ENCODE assay signal across 10 cellular contexts in the genomic region with DNA sequence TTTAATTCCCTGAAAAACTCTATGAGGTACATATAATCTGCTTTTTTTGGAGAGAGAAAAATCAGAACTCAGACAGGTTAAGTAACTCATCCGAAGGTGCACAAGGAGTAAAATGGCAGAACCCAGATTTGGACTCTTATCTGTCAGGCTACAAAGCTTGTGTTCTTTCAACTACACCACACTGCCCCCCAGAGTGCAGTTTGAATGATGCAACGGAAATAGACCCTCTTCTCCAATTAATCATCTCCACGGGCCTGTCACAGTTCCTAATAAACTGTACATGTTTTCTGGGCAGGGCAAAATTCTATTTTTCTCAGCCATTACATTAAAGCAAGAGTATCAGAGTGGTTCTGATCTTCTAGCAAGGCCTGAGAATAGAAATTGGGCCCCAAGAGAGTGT. TPM values are rescaled to one million over a fixed set of nuclear protein-coding genes. Genes with fewer than 3 reads are reported as not detected.
DNase-seq lines count a peak whose midpoint lies in the region; ATAC-seq and TF ChIP-seq lines count a peak whose summit lies in the region.
"Had no signal": no experiment of that assay in that cellular context is flagged by ENCODE, and none has a peak within 500 bp of the region (broad histone marks: within the 10 kb centered on the region; RNA-seq: fewer than 3 reads in every experiment).

No MANE protein-coding gene starts in this region.

- peak; percentile 21 for DNase-seq in activated CD4-positive, alpha-beta T cell treated with anti-CD3 and anti-CD28 coated beads for 36 hours
- DNase-seq in activated CD4-positive, alpha-beta T cell treated with anti-CD3 and anti-CD28 coated beads, Interleukin-2, amount 50 U/mL, for 4 hours, result no peak
- DNase-seq in NCI-H1694 treated with DMSO at 0.1 percent for 48 hours (lab: John Stamatoyannopoulos, UW) (peak; percentile 65), neural crest cell (ENCODE audit: low read depth, low spot score) (peak; percentile 54), AG08395 (ENCODE audit: low spot score) (no peak), SW 1271 (lab: John Stamatoyannopoulos, UW) (no peak)
- DNase-seq in activated CD8-positive, alpha-beta T cell treated with anti-CD3 and anti-CD28 coated beads, Interleukin-2, amount 10 ng/mL, durations not matched to agents 7 days and 5 days, result peak; percentile 20
- DNase-seq: activated B cell treated with CpG ODN at 0.5 μM for 24 hours had no signal

- no peak overlapping the region for H3K4me3 Mint-ChIP-seq in activated CD4-positive, alpha-beta T cell treated with anti-CD3 and anti-CD28 coated beads for 36 hours
- no peak overlapping the region for H3K4me3 Mint-ChIP-seq in activated CD8-positive, alpha-beta T cell treated with anti-CD3 and anti-CD28 coated beads, Interleukin-2, amount 10 ng/mL, durations not matched to agents 7 days and 5 days
- H3K4me3 Mint-ChIP-seq in neural crest cell, result no peak overlapping the region
- H3K4me3 Mint-ChIP-seq: activated B cell treated with CpG ODN at 0.5 μM for 24 hours had no signal

- POLR2A ChIA-PET in activated CD4-positive, alpha-beta T cell treated with anti-CD3 and anti-CD28 coated beads for 36 hours (lab: Charles Lee), result no interaction called here
- POLR2A ChIA-PET in activated CD8-positive, alpha-beta T cell treated with anti-CD3 and anti-CD28 coated beads, Interleukin-2, amount 10 ng/mL, durations not matched to agents 7 days and 5 days (lab: Charles Lee), result no interaction called here

- peaks cover 8% of the 10 kb centered on the region for H3K27me3 Mint-ChIP-seq in activated CD4-positive, alpha-beta T cell treated with anti-CD3 and anti-CD28 coated beads for 36 hours
- no peaks in the 10 kb centered on the region for H3K27me3 Mint-ChIP-seq in activated CD8-positive, alpha-beta T cell treated with anti-CD3 and anti-CD28 coated beads, Interleukin-2, amount 10 ng/mL, durations not matched to agents 7 days and 5 days (ENCODE audit: low read depth)
- H3K27me3 Mint-ChIP-seq in neural crest cell (ENCODE audit: low read depth), result no peaks in the 10 kb centered on the region

- no peaks in the 10 kb centered on the region for H3K9me3 Mint-ChIP-seq in activated CD4-positive, alpha-beta T cell treated with anti-CD3 and anti-CD28 coated beads for 36 hours (ENCODE audit: low read depth)
- no peaks in the 10 kb centered on the region for H3K9me3 Mint-ChIP-seq in activated CD8-positive, alpha-beta T cell treated with anti-CD3 and anti-CD28 coated beads, Interleukin-2, amount 10 ng/mL, durations not matched to agents 7 days and 5 days (ENCODE audit: insufficient read depth)
- no peaks in the 10 kb centered on the region for H3K9me3 Mint-ChIP-seq in neural crest cell
- H3K9me3 Mint-ChIP-seq: activated B cell treated with CpG ODN at 0.5 μM for 24 hours had no signal

- H3K27ac Mint-ChIP-seq in activated CD4-positive, alpha-beta T cell treated with anti-CD3 and anti-CD28 coated beads for 36 hours, result no peak overlapping the region
- H3K27ac Mint-ChIP-seq in activated CD8-positive, alpha-beta T cell treated with anti-CD3 and anti-CD28 coated beads, Interleukin-2, amount 10 ng/mL, durations not matched to agents 7 days and 5 days, result no peak overlapping the region
- H3K27ac Mint-ChIP-seq in neural crest cell (ENCODE audit: unreplicated experiment), result no peak overlapping the region
- H3K27ac Mint-ChIP-seq: activated B cell treated with CpG ODN at 0.5 μM for 24 hours had no signal

- ATAC-seq in activated CD4-positive, alpha-beta T cell treated with anti-CD3 and anti-CD28 coated beads for 36 hours, result no peak
- ATAC-seq in HG02678 (IDR thresholded peaks at IDR 0.05; ENCODE audit: unreplicated experiment), result peak; percentile 49
- ATAC-seq in activated CD8-positive, alpha-beta T cell treated with anti-CD3 and anti-CD28 coated beads, Interleukin-2, amount 10 ng/mL, durations not matched to agents 7 days and 5 days, result no peak

- CTCF ChIA-PET in activated CD4-positive, alpha-beta T cell treated with anti-CD3 and anti-CD28 coated beads for 36 hours (lab: Charles Lee), result no interaction called here
- CTCF ChIA-PET in activated CD8-positive, alpha-beta T cell treated with anti-CD3 and anti-CD28 coated beads, Interleukin-2, amount 10 ng/mL, durations not matched to agents 7 days and 5 days (lab: Charles Lee), result no interaction called here

- TF ChIP-seq CTCF in neural crest cell (conservative IDR thresholded peaks at IDR 0.05), result peak; percentile 63

- H3K4me1 Mint-ChIP-seq in activated CD4-positive, alpha-beta T cell treated with anti-CD3 and anti-CD28 coated beads for 36 hours, result no peaks in the 10 kb centered on the region
- H3K4me1 Mint-ChIP-seq in activated CD8-positive, alpha-beta T cell treated with anti-CD3 and anti-CD28 coated beads, Interleukin-2, amount 10 ng/mL, durations not matched to agents 7 days and 5 days (ENCODE audit: low read depth), result no peaks in the 10 kb centered on the region
- H3K4me1 Mint-ChIP-seq in neural crest cell, result peaks cover 10% of the 10 kb centered on the region
- H3K4me1 Mint-ChIP-seq: activated B cell treated with CpG ODN at 0.5 μM for 24 hours had no signal

- intact Hi-C loops in activated CD4-positive, alpha-beta T cell treated with anti-CD3 and anti-CD28 coated beads for 36 hours (cut with DNase I, micrococcal nuclease), result loop anchor here (5.0 to 10.0 kb wide), 4 partner anchors 280 to 592 kb away; partner anchors contain the start of gene PAK3 (in 1 of the 2)

- H3K36me3 Mint-ChIP-seq in activated CD4-positive, alpha-beta T cell treated with anti-CD3 and anti-CD28 coated beads for 36 hours (ENCODE audit: low read depth), result no peaks in the 10 kb centered on the region
- H3K36me3 Mint-ChIP-seq in activated CD8-positive, alpha-beta T cell treated with anti-CD3 and anti-CD28 coated beads, Interleukin-2, amount 10 ng/mL, durations not matched to agents 7 days and 5 days (ENCODE audit: low read depth), result no peaks in the 10 kb centered on the region
- no peaks in the 10 kb centered on the region for H3K36me3 Mint-ChIP-seq in neural crest cell (ENCODE audit: low read depth)

RNA-seq across cellular contexts. Expression of gene DCX, which starts 35.3 kb away (rescaled TPM):
- total RNA-seq in activated CD4-positive, alpha-beta T cell treated with anti-CD3 and anti-CD28 coated beads for 36 hours, result not detected
- not detected for total RNA-seq in activated CD8-positive, alpha-beta T cell treated with anti-CD3 and anti-CD28 coated beads, Interleukin-2, amount 10 ng/mL, durations not matched to agents 7 days and 5 days
- 80.8 and 86.4 TPM in 2 replicates for total RNA-seq in neural crest cell
- total RNA-seq: activated B cell treated with CpG ODN at 0.5 μM for 24 hours, subcutaneous adipose tissue had no signal

Comparison
In these comparisons a context has a peak if more than half of its experiments do, and no peak if none do; other contexts are left out.
1. DNase-seq: peak in activated CD4-positive, alpha-beta T cell treated with anti-CD3 and anti-CD28 coated beads for 36 hours (single experiment), NCI-H1694 treated with DMSO at 0.1 percent for 48 hours (single experiment), activated CD8-positive, alpha-beta T cell treated with anti-CD3 and anti-CD28 coated beads, Interleukin-2, amount 10 ng/mL, durations not matched to agents 7 days and 5 days (single experiment) and neural crest cell (single experiment); none in activated CD4-positive, alpha-beta T cell treated with anti-CD3 and anti-CD28 coated beads, Interleukin-2, amount 50 U/mL, for 4 hours (0 of 2), AG08395 (single experiment) and SW 1271 (0 of 2).
2. RNA of gene DCX, which starts 35.3 kb away (total RNA-seq): 80.8 to 86.4 TPM in neural crest cell; not detected in activated CD4-positive, alpha-beta T cell treated with anti-CD3 and anti-CD28 coated beads for 36 hours and not detected in activated CD8-positive, alpha-beta T cell treated with anti-CD3 and anti-CD28 coated beads, Interleukin-2, amount 10 ng/mL, durations not matched to agents 7 days and 5 days; every median in the first group is over 10 times any median in the second.